Comparison of ENCODE assay signal across 11 cellular contexts in the genomic region with DNA sequence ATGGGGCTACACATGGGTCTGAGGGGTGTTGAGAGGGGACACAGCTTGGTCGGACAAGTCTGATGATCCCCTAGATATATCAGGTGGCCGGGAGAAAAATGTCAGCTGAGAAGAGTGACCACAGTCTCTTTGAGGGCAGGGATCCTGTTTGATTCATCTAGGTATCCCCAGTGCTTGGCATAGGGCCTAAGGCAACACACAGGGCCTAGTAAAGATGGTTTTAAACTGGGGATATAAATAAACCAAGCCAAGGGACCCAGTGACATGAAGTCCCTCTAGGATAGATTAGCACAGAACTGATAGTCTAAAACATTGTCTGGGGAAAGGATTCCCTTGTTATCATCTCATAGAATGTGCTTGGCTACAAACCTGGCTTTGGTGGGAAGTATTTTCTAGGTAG. TPM values are rescaled to one million over a fixed set of nuclear protein-coding genes. Genes with fewer than 3 reads are reported as not detected.
A peak's percentile ranks its signal among the peaks of the same experiment; 100 is the strongest.
DNase-seq lines count a peak whose midpoint lies in the region; ATAC-seq, FAIRE-seq and TF ChIP-seq lines count a peak whose summit lies in the region.
"Had no signal": no experiment of that assay in that cellular context is flagged by ENCODE, and none has a peak within 500 bp of the region (broad histone marks: within the 10 kb centered on the region; RNA-seq: fewer than 3 reads in every experiment).

No MANE protein-coding gene starts in this region.

- POLR2A ChIA-PET in activated CD8-positive, alpha-beta T cell treated with anti-CD3 and anti-CD28 coated beads, Interleukin-2, amount 10 ng/mL, durations not matched to agents 7 days and 5 days (lab: Charles Lee): no interaction called here

- peaks cover 8% of the 10 kb centered on the region for H3K79me2 ChIP-seq in ACC112 (ENCODE audit: control insufficient read depth, insufficient read depth, low read length, unreplicated experiment)

- peaks cover under 1% of the 10 kb centered on the region; the same call in 1 of the 2 replicates for H3K36me3 ChIP-seq in ACC112 (ENCODE audit: insufficient read depth, low read length)
- H3K36me3 ChIP-seq in small intestine (ENCODE audit: control insufficient read depth in 2 of 2, insufficient read depth in 2 of 2, low read length in 2 of 2): no peaks in the 10 kb centered on the region

- no peak overlapping the region for H3K27ac ChIP-seq in ACC112 (ENCODE audit: low read depth, low read length)
- H3K27ac ChIP-seq in small intestine (ENCODE audit: low read depth in 1 of 2, low read length in 1 of 2): peak overlapping the region in 1 of 2 donors; percentile 14
- H3K27ac ChIP-seq: epithelial cell of prostate had no signal

- ATAC-seq in activated CD8-positive, alpha-beta T cell treated with anti-CD3 and anti-CD28 coated beads, Interleukin-2, amount 10 ng/mL, durations not matched to agents 7 days and 5 days: no peak

- H3K27ac Mint-ChIP-seq in activated CD8-positive, alpha-beta T cell treated with anti-CD3 and anti-CD28 coated beads, Interleukin-2, amount 10 ng/mL, durations not matched to agents 7 days and 5 days: peak overlapping the region; percentile 96
- H3K27ac Mint-ChIP-seq in immature natural killer cell: peak overlapping the region in 5 of 6 donors; percentile 68 to 91 (median 90)

- peak overlapping the region; percentile 96 for H3K4me3 ChIP-seq in ACC112 (ENCODE audit: low read depth, low read length)
- H3K4me3 ChIP-seq in small intestine (ENCODE audit: low read depth in 1 of 2, low read length in 2 of 2): no peak overlapping the region

- DNase-seq in GM12892 (ENCODE audit: insufficient read length) (no peak), immature natural killer cell (no peak), NCI-H187 treated with DMSO at 0.1 percent for 48 hours (lab: John Stamatoyannopoulos, UW) (no peak), NCI-H146 treated with DMSO at 0.1 percent for 48 hours (lab: John Stamatoyannopoulos, UW; ENCODE audit: unreplicated experiment) (no peak), small intestine (no peak)
- no peak for DNase-seq in activated CD8-positive, alpha-beta T cell treated with anti-CD3 and anti-CD28 coated beads, Interleukin-2, amount 10 ng/mL, durations not matched to agents 7 days and 5 days
- no peak for DNase-seq in NK-92 treated with Interleukin-12 subunit alpha and Interleukin-12 subunit beta, amount 100 ng/mL, for 24 hours (lab: John Stamatoyannopoulos, UW)
- DNase-seq: EL had no signal

- 0 out of 2 replicates have a peak, but pooled peaks have one; percentile 19 for TF ChIP-seq POLR2A in GM12892 (IDR thresholded peaks at IDR 0.05; ENCODE audit: low read depth, low read length)

- H3K4me1 ChIP-seq in ACC112 (ENCODE audit: control insufficient read depth, insufficient read depth, low read length, unreplicated experiment): peaks cover 15% of the 10 kb centered on the region
- H3K4me1 ChIP-seq in small intestine (ENCODE audit: control insufficient read depth in 2 of 2, insufficient read depth in 1 of 2, low read depth in 1 of 2, low read length in 1 of 2): peaks cover 2 to 7% of the 10 kb centered on the region in 2 donors

- no peaks in the 10 kb centered on the region for H3K9me3 ChIP-seq in small intestine (ENCODE audit: control insufficient read depth, low read depth)
- H3K9me3 ChIP-seq: tibial nerve had no signal

- no peaks in the 10 kb centered on the region for H3K9me3 Mint-ChIP-seq in activated CD8-positive, alpha-beta T cell treated with anti-CD3 and anti-CD28 coated beads, Interleukin-2, amount 10 ng/mL, durations not matched to agents 7 days and 5 days (ENCODE audit: insufficient read depth)
- H3K9me3 Mint-ChIP-seq in immature natural killer cell: no peaks in the 10 kb centered on the region

- CTCF ChIA-PET in activated CD8-positive, alpha-beta T cell treated with anti-CD3 and anti-CD28 coated beads, Interleukin-2, amount 10 ng/mL, durations not matched to agents 7 days and 5 days (lab: Charles Lee): interaction anchor here (1.2 kb wide), 1 partner anchor 364 kb away, joined by 3 read pairs; no protein-coding TSS in a partner anchor

- FAIRE-seq in GM12892 (lab: Jason Lieb, UNC) (no peak), small intestine (lab: Jason Lieb, UNC) (no peak)

- H3K27me3 ChIP-seq in ACC112 (ENCODE audit: insufficient read depth, low read length): peaks cover 6% of the 10 kb centered on the region; the same call in 1 of the 2 replicates
- H3K27me3 ChIP-seq in small intestine (ENCODE audit: control insufficient read depth in 2 of 2, insufficient read depth in 2 of 2, low read length in 2 of 2): no peaks in the 10 kb centered on the region
- H3K27me3 ChIP-seq: tibial nerve had no signal

- peaks cover 14% of the 10 kb centered on the region for H3K36me3 Mint-ChIP-seq in activated CD8-positive, alpha-beta T cell treated with anti-CD3 and anti-CD28 coated beads, Interleukin-2, amount 10 ng/mL, durations not matched to agents 7 days and 5 days (ENCODE audit: low read depth)
- H3K36me3 Mint-ChIP-seq in immature natural killer cell: peaks cover 3 to 12% (median 6%) of the 10 kb centered on the region in 3 donors

- peak overlapping the region; percentile 98 for H3K4me3 Mint-ChIP-seq in activated CD8-positive, alpha-beta T cell treated with anti-CD3 and anti-CD28 coated beads, Interleukin-2, amount 10 ng/mL, durations not matched to agents 7 days and 5 days
- H3K4me3 Mint-ChIP-seq in immature natural killer cell: peak overlapping the region; percentile 70 to 92 (median 91)

- WGBS in small intestine, 3 donors: 82 to 93% (median 83%) methylated on average over 2 of the region's 2 CpGs

- peak overlapping the region; percentile 17 for H2AFZ ChIP-seq in ACC112 (ENCODE audit: low read length, unreplicated experiment)

- peaks cover 5% of the 10 kb centered on the region for H3K27me3 Mint-ChIP-seq in activated CD8-positive, alpha-beta T cell treated with anti-CD3 and anti-CD28 coated beads, Interleukin-2, amount 10 ng/mL, durations not matched to agents 7 days and 5 days (ENCODE audit: low read depth)
- H3K27me3 Mint-ChIP-seq in immature natural killer cell (ENCODE audit: low read depth in 3 of 3): peaks cover 0 to 4% (median 2%) of the 10 kb centered on the region in 3 donors

- H3K4me1 Mint-ChIP-seq in activated CD8-positive, alpha-beta T cell treated with anti-CD3 and anti-CD28 coated beads, Interleukin-2, amount 10 ng/mL, durations not matched to agents 7 days and 5 days (ENCODE audit: low read depth): peaks cover 26% of the 10 kb centered on the region
- peaks cover 22 to 39% of the 10 kb centered on the region in 2 donors for H3K4me1 Mint-ChIP-seq in immature natural killer cell

RNA-seq across cellular contexts. Expression of a gene that starts 1.4 kb away (rescaled TPM):
- 3.6 TPM for polyA plus RNA-seq in GM12892 (2012; ENCODE audit: missing spikeins)
- 10 to 100 TPM in 1 of 2 experiments, 1 to 10 TPM in 1; 8.9 to 12.8 TPM for total RNA-seq in activated CD8-positive, alpha-beta T cell treated with anti-CD3 and anti-CD28 coated beads, Interleukin-2, amount 10 ng/mL, durations not matched to agents 7 days and 5 days
- 10 to 100 TPM; 17.1 to 25.2 (median 21.8) TPM for polyA plus RNA-seq in immature natural killer cell
- 1 to 10 TPM in 1 of 3 donors, under 1 TPM in 2; 0.67 to 2.1 (median 0.81) TPM for polyA plus RNA-seq in small intestine

Comparison
In these comparisons a context has a peak if more than half of its experiments do, and no peak if none do; other contexts are left out.
1. RNA of a gene that starts 1.4 kb away (polyA plus RNA-seq): 17.1 to 25.2 TPM in immature natural killer cell; 0.67 to 2.1 TPM in small intestine; every median in the first group is over 4 times any median in the second.